Comparison of ENCODE assay signal across 22 cellular contexts in genomic region chr2:144582651-144583361, GRCh38.
DNase-seq lines count a peak whose midpoint lies in the region; ATAC-seq and TF ChIP-seq lines count a peak whose summit lies in the region.
"Had no signal": no experiment of that assay in that cellular context is flagged by ENCODE, and none has a peak within 500 bp of the region (broad histone marks: within the 10 kb centered on the region; RNA-seq: fewer than 3 reads in every experiment).

No MANE protein-coding gene starts in this region.

- H3K9me3 ChIP-seq in OCI-LY3 (ENCODE audit: insufficient read depth, low read length): no peaks in the 10 kb centered on the region
- no peaks in the 10 kb centered on the region for H3K9me3 ChIP-seq in endodermal cell (ENCODE audit: control insufficient read depth, low read length)
- H3K9me3 ChIP-seq: ascending aorta, BLaER1, mucosa of descending colon, pancreas had no signal

- peak overlapping the region; percentile 35; the same call in 1 of the 2 replicates for H3K4me3 ChIP-seq in OCI-LY3 (ENCODE audit: low read length)
- no peak overlapping the region for H3K4me3 ChIP-seq in endodermal cell (ENCODE audit: low read length)
- H3K4me3 ChIP-seq: ascending aorta, BLaER1, mucosa of descending colon, pancreas, smooth muscle cell had no signal

- H3K27ac Mint-ChIP-seq in activated CD8-positive, alpha-beta memory T cell treated with anti-CD3 and anti-CD28 coated beads, Interleukin-2, amount 10 ng/mL, durations not matched to agents 7 days and 5 days: no peak overlapping the region
- no peak overlapping the region for H3K27ac Mint-ChIP-seq in endodermal cell
- peak overlapping the region; percentile 30 for H3K27ac Mint-ChIP-seq in neural crest cell (ENCODE audit: unreplicated experiment)
- H3K27ac Mint-ChIP-seq: dendritic cell treated with granulocyte-macrophage colony-stimulating factor and Interleukin-4, amounts not matched to agents 40 ng/mL and 50 ng/mL, for 4 days had no signal

- peaks cover 29% of the 10 kb centered on the region for H3K4me1 Mint-ChIP-seq in activated CD8-positive, alpha-beta memory T cell treated with anti-CD3 and anti-CD28 coated beads, Interleukin-2, amount 10 ng/mL, durations not matched to agents 7 days and 5 days
- H3K4me1 Mint-ChIP-seq in endodermal cell: peaks cover 38% of the 10 kb centered on the region
- peaks cover 58% of the 10 kb centered on the region for H3K4me1 Mint-ChIP-seq in neural crest cell

- no peaks in the 10 kb centered on the region for H3K36me3 ChIP-seq in OCI-LY3 (replicated peaks; ENCODE audit: low read depth, low read length)
- H3K36me3 ChIP-seq in endodermal cell (ENCODE audit: control insufficient read depth, insufficient read depth, low read length): no peaks in the 10 kb centered on the region
- H3K36me3 ChIP-seq: ascending aorta, BLaER1, pancreas, WERI-Rb-1 had no signal

- H3K36me3 Mint-ChIP-seq in activated CD8-positive, alpha-beta memory T cell treated with anti-CD3 and anti-CD28 coated beads, Interleukin-2, amount 10 ng/mL, durations not matched to agents 7 days and 5 days: peaks cover 5% of the 10 kb centered on the region
- H3K36me3 Mint-ChIP-seq in endodermal cell (ENCODE audit: low read depth) (no peaks in the 10 kb centered on the region), neural crest cell (ENCODE audit: low read depth) (peaks cover 3% of the 10 kb centered on the region)

- ATAC-seq in activated CD8-positive, alpha-beta memory T cell treated with anti-CD3 and anti-CD28 coated beads, Interleukin-2, amount 10 ng/mL, durations not matched to agents 7 days and 5 days: no peak
- ATAC-seq in GM21529 (IDR thresholded peaks at IDR 0.05; ENCODE audit: unreplicated experiment): no peak
- ATAC-seq in GM18517 (IDR thresholded peaks at IDR 0.05; ENCODE audit: unreplicated experiment): no peak
- ATAC-seq: mucosa of descending colon, pancreas had no signal

- H3K27me3 Mint-ChIP-seq in activated CD8-positive, alpha-beta memory T cell treated with anti-CD3 and anti-CD28 coated beads, Interleukin-2, amount 10 ng/mL, durations not matched to agents 7 days and 5 days: peaks cover 28% of the 10 kb centered on the region
- H3K27me3 Mint-ChIP-seq in endodermal cell (ENCODE audit: insufficient read depth) (peaks cover 35% of the 10 kb centered on the region), neural crest cell (ENCODE audit: low read depth) (no peaks in the 10 kb centered on the region)
- H3K27me3 Mint-ChIP-seq: dendritic cell treated with granulocyte-macrophage colony-stimulating factor and Interleukin-4, amounts not matched to agents 40 ng/mL and 50 ng/mL, for 4 days had no signal

- WGBS in endodermal cell (ENCODE audit: insufficient coverage in 1 of 2, insufficient read length in 1 of 2), 2 experiments: 77 to 81% methylated on average over 12 of the region's 12 CpGs

- no peaks in the 10 kb centered on the region for H3K79me2 ChIP-seq in OCI-LY3 (ENCODE audit: low read length)

- no peak overlapping the region for H3K27ac ChIP-seq in OCI-LY3 (ENCODE audit: low read length)
- no peak overlapping the region for H3K27ac ChIP-seq in endodermal cell (ENCODE audit: low read depth, low read length)
- H3K27ac ChIP-seq in caudate nucleus (ENCODE audit: low read depth, low read length): no peak overlapping the region
- H3K27ac ChIP-seq: 22Rv1, ascending aorta, BLaER1, pancreas, WERI-Rb-1 had no signal

- H3K4me1 ChIP-seq in OCI-LY3 (ENCODE audit: low read length) (peaks cover 26% of the 10 kb centered on the region), endodermal cell (ENCODE audit: control insufficient read depth, insufficient read depth, low read length) (peaks cover 18% of the 10 kb centered on the region)
- H3K4me1 ChIP-seq: ascending aorta, pancreas had no signal

- H2AFZ ChIP-seq in OCI-LY3 (ENCODE audit: low read depth, low read length): peak overlapping the region; percentile 71

- H3K9me3 Mint-ChIP-seq in activated CD8-positive, alpha-beta memory T cell treated with anti-CD3 and anti-CD28 coated beads, Interleukin-2, amount 10 ng/mL, durations not matched to agents 7 days and 5 days (ENCODE audit: low read depth): no peaks in the 10 kb centered on the region
- H3K9me3 Mint-ChIP-seq in endodermal cell (no peaks in the 10 kb centered on the region), neural crest cell (peaks cover 10% of the 10 kb centered on the region)
- H3K9me3 Mint-ChIP-seq: dendritic cell treated with granulocyte-macrophage colony-stimulating factor and Interleukin-4, amounts not matched to agents 40 ng/mL and 50 ng/mL, for 4 days had no signal

- CTCF ChIA-PET in activated CD8-positive, alpha-beta memory T cell treated with anti-CD3 and anti-CD28 coated beads, Interleukin-2, amount 10 ng/mL, durations not matched to agents 7 days and 5 days (lab: Charles Lee): interaction anchor here (1.3 kb wide), 1 partner anchor 16 kb away, joined by 3 read pairs; no protein-coding TSS in a partner anchor

- H3K27me3 ChIP-seq in OCI-LY3 (ENCODE audit: low read depth, low read length) (peaks cover 23% of the 10 kb centered on the region), endodermal cell (ENCODE audit: control insufficient read depth, insufficient read depth, low read length, poor library complexity, severe bottlenecking) (peaks cover 15% of the 10 kb centered on the region)
- H3K27me3 ChIP-seq: ascending aorta, pancreas had no signal

- no peaks in the 10 kb centered on the region for H4K20me1 ChIP-seq in OCI-LY3 (ENCODE audit: insufficient read depth, low read length)
- H4K20me1 ChIP-seq: BLaER1 had no signal

- no peak for TF ChIP-seq CTCF in OCI-LY3 (IDR thresholded peaks at IDR 0.05; ENCODE audit: low read depth, low read length)
- TF ChIP-seq CTCF in endodermal cell (conservative IDR thresholded peaks at IDR 0.05): no peak
- TF ChIP-seq CTCF in neural crest cell (conservative IDR thresholded peaks at IDR 0.05): no peak

- peak overlapping the region; percentile 27 for H3K4me3 Mint-ChIP-seq in activated CD8-positive, alpha-beta memory T cell treated with anti-CD3 and anti-CD28 coated beads, Interleukin-2, amount 10 ng/mL, durations not matched to agents 7 days and 5 days
- H3K4me3 Mint-ChIP-seq in endodermal cell: no peak overlapping the region
- no peak overlapping the region for H3K4me3 Mint-ChIP-seq in neural crest cell
- H3K4me3 Mint-ChIP-seq: dendritic cell treated with granulocyte-macrophage colony-stimulating factor and Interleukin-4, amounts not matched to agents 40 ng/mL and 50 ng/mL, for 4 days had no signal

- H3K9ac ChIP-seq in OCI-LY3 (ENCODE audit: low read length) (no peak overlapping the region), endodermal cell (ENCODE audit: extremely low read depth, low read length, poor library complexity, severe bottlenecking) (no peak overlapping the region)
- H3K9ac ChIP-seq: BLaER1 had no signal

- no peak for DNase-seq in activated CD8-positive, alpha-beta memory T cell treated with anti-CD3 and anti-CD28 coated beads, Interleukin-2, amount 10 ng/mL, durations not matched to agents 7 days and 5 days
- DNase-seq in activated CD8-positive, alpha-beta memory T cell treated with anti-CD3 and anti-CD28 coated beads, Interleukin-2, amount 50 U/mL, for 48 hours: no peak
- DNase-seq in endodermal cell: peak; percentile 48
- no peak for DNase-seq in neural crest cell (ENCODE audit: low read depth, low spot score)
- DNase-seq in caudate nucleus (lab: John Stamatoyannopoulos, UW): no peak
- DNase-seq: activated effector memory CD4-positive, alpha-beta T cell treated with Interleukin-2 at 50 U/mL for 16 hours; DMS79; mucosa of descending colon; NCI-H2107; NCI-H748 treated with DMSO at 0.1 percent for 48 hours; pancreas; RPMI8226; trophoblast cell; WERI-Rb-1 had no signal

- H3K4me2 ChIP-seq in OCI-LY3 (ENCODE audit: low read length): peak overlapping the region; percentile 55
- H3K4me2 ChIP-seq: BLaER1, smooth muscle cell had no signal
